ENCODE assay signal across 13 cellular contexts in genomic region chr11:31808721-31809542, GRCh38. TPM values are rescaled to one million over a fixed set of nuclear protein-coding genes. Genes with fewer than 3 reads are reported as not detected.
A peak's percentile ranks its signal among the peaks of the same experiment; 100 is the strongest.
DNase-seq lines count a peak whose midpoint lies in the region; ATAC-seq and TF ChIP-seq lines count a peak whose summit lies in the region.
"Had no signal": no experiment of that assay in that cellular context is flagged by ENCODE, and none has a peak within 500 bp of the region (broad histone marks: within the 10 kb centered on the region; RNA-seq: fewer than 3 reads in every experiment).

No MANE protein-coding gene starts in this region.

- no peak overlapping the region for H3K9ac ChIP-seq in iPS-18a (ENCODE audit: low read length)

- DNase-seq in left ventricle myocardium inferior (no peak), right atrium auricular region (ENCODE audit: low spot score) (no peak), activated B cell treated with CpG ODN at 0.5 μM for 24 hours (no peak), vagina (ENCODE audit: extremely low spot score in 2 of 2) (peak; percentile 54 to 58)
- DNase-seq: activated CD8-positive, alpha-beta memory T cell treated with anti-CD3 and anti-CD28 coated beads for 24 hours; central memory CD4-positive, alpha-beta T cell; NCI-H2029 treated with DMSO at 0.1 percent for 48 hours; stimulated activated CD4-positive, alpha-beta T cell treated with anti-CD3 and anti-CD28 coated beads, Interleukin-1b, Interleukin-23, amount 100 ng/mL, for 48 hours; thyroid gland had no signal

- ATAC-seq in activated B cell treated with CpG ODN at 0.5 μM for 24 hours (ENCODE audit: low read depth): no peak
- ATAC-seq in GM21825 (IDR thresholded peaks at IDR 0.05; ENCODE audit: unreplicated experiment): no peak
- ATAC-seq in HG02981 (IDR thresholded peaks at IDR 0.05; ENCODE audit: unreplicated experiment): no peak
- no peak for ATAC-seq in HG03135 (IDR thresholded peaks at IDR 0.05; ENCODE audit: unreplicated experiment)

- H3K27ac ChIP-seq in left ventricle myocardium inferior (replicated peaks): no peak overlapping the region
- H3K27ac ChIP-seq in right atrium auricular region: no peak overlapping the region
- H3K27ac ChIP-seq in iPS-18a (ENCODE audit: low read length): no peak overlapping the region
- no peak overlapping the region for H3K27ac ChIP-seq in vagina
- H3K27ac ChIP-seq: thyroid gland had no signal

- POLR2A ChIA-PET in activated B cell treated with CpG ODN at 0.5 μM for 24 hours (lab: Charles Lee): no interaction called here

- peaks cover 73% of the 10 kb centered on the region for H3K4me1 ChIP-seq in left ventricle myocardium inferior
- peaks cover 0 to 68% of the 10 kb centered on the region in 2 donors for H3K4me1 ChIP-seq in right atrium auricular region
- peaks cover 43% of the 10 kb centered on the region for H3K4me1 ChIP-seq in iPS-18a (ENCODE audit: control insufficient read depth, low read depth, low read length)
- peaks cover 57% of the 10 kb centered on the region for H3K4me1 ChIP-seq in vagina

- TF ChIP-seq POLR2A in vagina (IDR thresholded peaks at IDR 0.05): no peak

- TF ChIP-seq CTCF in left ventricle myocardium inferior (IDR thresholded peaks at IDR 0.05; ENCODE audit: borderline replicate concordance) (no peak), right atrium auricular region (IDR thresholded peaks at IDR 0.05) (no peak), activated B cell treated with CpG ODN at 0.5 μM for 24 hours (IDR thresholded peaks at IDR 0.05) (no peak), vagina (IDR thresholded peaks at IDR 0.05) (no peak)

- H3K27ac Mint-ChIP-seq in activated B cell treated with CpG ODN at 0.5 μM for 24 hours: no peak overlapping the region

- no peaks in the 10 kb centered on the region for H3K36me3 ChIP-seq in left ventricle myocardium inferior
- H3K36me3 ChIP-seq in right atrium auricular region: no peaks in the 10 kb centered on the region
- H3K36me3 ChIP-seq in iPS-18a (ENCODE audit: control insufficient read depth, low read depth, low read length): no peaks in the 10 kb centered on the region
- H3K36me3 ChIP-seq in vagina: no peaks in the 10 kb centered on the region
- H3K36me3 ChIP-seq: thyroid gland had no signal

- peaks cover 64% of the 10 kb centered on the region for H3K27me3 Mint-ChIP-seq in activated B cell treated with CpG ODN at 0.5 μM for 24 hours

- H3K27me3 ChIP-seq in left ventricle myocardium inferior (ENCODE audit: low read depth): peaks cover 100% of the 10 kb centered on the region
- H3K27me3 ChIP-seq in right atrium auricular region: peaks cover 81 to 94% of the 10 kb centered on the region in 2 donors
- peaks cover 100% of the 10 kb centered on the region for H3K27me3 ChIP-seq in iPS-18a (ENCODE audit: control insufficient read depth, insufficient read depth, low read length)
- peaks cover 48% of the 10 kb centered on the region for H3K27me3 ChIP-seq in vagina

- H3K9me3 ChIP-seq in left ventricle myocardium inferior (replicated peaks) (no peaks in the 10 kb centered on the region), right atrium auricular region (no peaks in the 10 kb centered on the region), iPS-18a (ENCODE audit: control insufficient read depth, low read depth, low read length) (peaks cover 4% of the 10 kb centered on the region), vagina (no peaks in the 10 kb centered on the region)
- H3K9me3 ChIP-seq: thyroid gland had no signal

- peaks cover 8% of the 10 kb centered on the region for H3K9me3 Mint-ChIP-seq in activated B cell treated with CpG ODN at 0.5 μM for 24 hours

- peak overlapping the region; percentile 56 for H3K4me3 Mint-ChIP-seq in activated B cell treated with CpG ODN at 0.5 μM for 24 hours

- intact Hi-C loops in left ventricle myocardium inferior (cut with micrococcal nuclease) (no loop called here), activated B cell treated with CpG ODN at 0.5 μM for 24 hours (cut with micrococcal nuclease) (no loop called here), vagina (cut with DNase I) (no loop called here)

- peaks cover 3% of the 10 kb centered on the region for H3K36me3 Mint-ChIP-seq in activated B cell treated with CpG ODN at 0.5 μM for 24 hours (ENCODE audit: low read depth)

- peak overlapping the region; percentile 66 for H3K4me3 ChIP-seq in left ventricle myocardium inferior
- H3K4me3 ChIP-seq in right atrium auricular region: no peak overlapping the region
- peak overlapping the region; percentile 60 for H3K4me3 ChIP-seq in iPS-18a (ENCODE audit: low read length)
- no peak overlapping the region for H3K4me3 ChIP-seq in vagina

- CTCF ChIA-PET in activated B cell treated with CpG ODN at 0.5 μM for 24 hours (lab: Charles Lee): no interaction called here

- H3K4me1 Mint-ChIP-seq in activated B cell treated with CpG ODN at 0.5 μM for 24 hours: peaks cover 40% of the 10 kb centered on the region

RNA-seq across cellular contexts. Expression of gene PAX6, which starts 2.2 kb away (rescaled TPM):
- not detected for total RNA-seq in left ventricle myocardium inferior
- total RNA-seq in right atrium auricular region: not detected
- total RNA-seq in activated B cell treated with CpG ODN at 0.5 μM for 24 hours: not detected in 2 replicates
- not detected for total RNA-seq in vagina
- total RNA-seq: thyroid gland had no signal

Comparison
In these comparisons a context has a peak if more than half of its experiments do, and no peak if none do; other contexts are left out.
1. H3K4me3 ChIP-seq: peak in left ventricle myocardium inferior (single experiment) and iPS-18a (single experiment); none in right atrium auricular region (0 of 2) and vagina (0 of 2).
2. DNase-seq: peak in vagina (2 of 2); none in left ventricle myocardium inferior (single experiment), right atrium auricular region (single experiment) and activated B cell treated with CpG ODN at 0.5 μM for 24 hours (single experiment).